In genomic region chrX:1244164-1245076, GRCh38 we compare ENCODE assay signal across 11 cellular contexts. TPM values are rescaled to one million over a fixed set of nuclear protein-coding genes. Genes with fewer than 3 reads are reported as not detected.
DNase-seq lines count a peak whose midpoint lies in the region; ATAC-seq and TF ChIP-seq lines count a peak whose summit lies in the region.
"Had no signal": no experiment of that assay in that cellular context is flagged by ENCODE, and none has a peak within 500 bp of the region (broad histone marks: within the 10 kb centered on the region; RNA-seq: fewer than 3 reads in every experiment).

No MANE protein-coding gene starts in this region.

- H3K9me3 Mint-ChIP-seq in Calu3 (ENCODE audit: low read depth, unreplicated experiment) = no peaks in the 10 kb centered on the region

- BruUV-seq in Calu3 (replicated peaks; lab: Mats Ljungman, UMichigan) = no TSS peak

- no peak overlapping the region for H3K4me3 Mint-ChIP-seq in Calu3 (ENCODE audit: low read depth, unreplicated experiment)

- no peaks in the 10 kb centered on the region for H3K9me3 ChIP-seq in SJCRH30 (replicated peaks)
- H3K9me3 ChIP-seq: heart right ventricle had no signal

- no peaks in the 10 kb centered on the region for H3K27me3 Mint-ChIP-seq in Calu3 (ENCODE audit: unreplicated experiment)

- DNase-seq in Calu3 = peak; percentile 20
- DNase-seq in SJCRH30 = peak; percentile 85 to 88
- DNase-seq in kidney tubule cell (ENCODE audit: low spot score) = peak; percentile 9
- DNase-seq in activated gamma-delta T cell treated with Interleukin-2 at 50 U/mL for 16 hours = no peak
- no peak for DNase-seq in AML-193 (lab: John Stamatoyannopoulos, UW)
- DNase-seq in coronary artery (ENCODE audit: low spot score) = no peak
- DNase-seq: cerebellar nuclear complex, heart right ventricle had no signal

- H3K27ac Mint-ChIP-seq in Calu3 (ENCODE audit: unreplicated experiment) = no peak overlapping the region

- peaks cover 5% of the 10 kb centered on the region; the same call in 1 of the 2 replicates for H3K4me1 ChIP-seq in SJCRH30

- H3K4me3 ChIP-seq in SJCRH30 (no peak overlapping the region; the same call in 1 of the 2 replicates), coronary artery (no peak overlapping the region)
- H3K4me3 ChIP-seq: heart right ventricle had no signal

- no peak for ATAC-seq in HG02610 (IDR thresholded peaks at IDR 0.05; ENCODE audit: unreplicated experiment)
- ATAC-seq: heart right ventricle had no signal

- peaks cover 8% of the 10 kb centered on the region for H3K4me1 Mint-ChIP-seq in Calu3 (ENCODE audit: low read depth, unreplicated experiment)

- intact Hi-C loops in Calu3 (cut with micrococcal nuclease; ENCODE audit: unreplicated experiment) = loop anchor here (5.0 kb wide), 1 partner anchor 37 kb away; no protein-coding TSS in a partner anchor

- no peaks in the 10 kb centered on the region for H3K36me3 ChIP-seq in SJCRH30
- H3K36me3 ChIP-seq: heart right ventricle had no signal

- no peaks in the 10 kb centered on the region for H3K27me3 ChIP-seq in SJCRH30

- H3K36me3 Mint-ChIP-seq in Calu3 (ENCODE audit: insufficient read depth, unreplicated experiment) = peaks cover 10% of the 10 kb centered on the region

- H3K27ac ChIP-seq in SJCRH30 (no peak overlapping the region), coronary artery (no peak overlapping the region)
- H3K27ac ChIP-seq: heart right ventricle had no signal

- CTCF ChIA-PET in Calu3 (lab: Charles Lee) = no interaction called here

- TF ChIP-seq CTCF in Calu3 (IDR thresholded peaks at IDR 0.05; ENCODE audit: unreplicated experiment) = no peak
- peak; percentile 21 for TF ChIP-seq CTCF in GM12873 (IDR thresholded peaks at IDR 0.05; ENCODE audit: insufficient read depth, low read depth, low read length, missing control alignments)
- TF ChIP-seq CTCF in coronary artery (IDR thresholded peaks at IDR 0.05) = no peak

RNA-seq across cellular contexts. Expression of gene CSF2RA, which starts 24.2 kb away (rescaled TPM):
- total RNA-seq in Calu3 (2022) = 10.2 and 11.8 TPM in 2 replicates
- 0.30 and 0.61 TPM in 2 replicates for total RNA-seq in SJCRH30 (2014; rRNA removed; shearing (Covaris generic))
- total RNA-seq: activated CD8-positive, alpha-beta memory T cell treated with anti-CD3 and anti-CD28 coated beads for 36 hours had no signal

RNA-seq across cellular contexts. Expression of gene CRLF2, which starts 32.0 kb away (rescaled TPM):
- 2.3 and 5.6 TPM in 2 replicates for total RNA-seq in Calu3 (2022)
- 0.08 and 0.26 TPM in 2 replicates for total RNA-seq in SJCRH30 (2014; rRNA removed; shearing (Covaris generic))
- total RNA-seq: activated CD8-positive, alpha-beta memory T cell treated with anti-CD3 and anti-CD28 coated beads for 36 hours had no signal

Comparison
In these comparisons a context has a peak if more than half of its experiments do, and no peak if none do; other contexts are left out.
1. DNase-seq: peak in Calu3 (single experiment), SJCRH30 (2 of 2) and kidney tubule cell (single experiment); none in activated gamma-delta T cell treated with Interleukin-2 at 50 U/mL for 16 hours (single experiment), AML-193 (0 of 2) and coronary artery (single experiment).